Comparison of ENCODE assay signal across 1 cellular context in the genomic region with DNA sequence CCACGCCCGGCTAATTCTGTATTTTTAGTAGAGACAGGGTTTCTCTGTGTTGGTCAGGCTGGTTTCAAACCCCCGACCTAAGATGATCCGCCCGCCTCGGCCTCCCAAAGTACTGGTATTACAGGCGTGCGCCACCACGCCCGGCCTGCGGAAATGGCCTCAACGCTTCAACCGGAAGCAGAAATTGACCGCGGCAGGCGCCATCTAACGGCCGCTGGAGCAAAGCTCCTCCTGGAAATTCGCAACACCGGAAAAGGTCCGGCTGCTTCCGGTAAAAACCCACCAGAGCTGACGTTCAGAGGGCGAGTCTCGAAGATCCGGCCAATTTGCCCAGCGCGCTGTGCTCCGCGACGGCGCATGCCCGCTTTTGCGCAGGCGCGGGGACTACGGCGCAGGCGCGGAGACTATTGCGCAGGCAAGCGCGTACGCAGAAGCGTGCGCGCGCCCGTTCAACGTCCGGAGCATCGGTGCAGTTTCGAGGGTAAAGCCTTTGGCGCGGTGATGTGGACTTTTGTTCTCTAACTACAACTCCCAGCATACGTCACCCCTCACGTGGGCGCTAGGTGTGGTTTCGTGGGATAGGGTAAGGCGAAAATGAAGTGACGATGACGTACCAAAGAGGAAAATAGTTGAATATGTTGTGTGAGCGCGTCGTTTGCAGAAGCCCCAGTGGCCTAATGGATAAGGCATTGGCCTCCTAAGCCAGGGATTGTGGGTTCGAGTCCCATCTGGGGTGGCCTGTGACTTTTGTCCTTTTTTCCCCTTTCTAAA.
TF ChIP-seq lines count a peak whose summit lies in the region.

No MANE protein-coding gene starts in this region.

TF ChIP-seq in HepG2, 621 proteins besides CTCF, POLR2A, EP300 and RAD21 (continued from another document and continues in another):
- TF ChIP-seq, protein P1, sequence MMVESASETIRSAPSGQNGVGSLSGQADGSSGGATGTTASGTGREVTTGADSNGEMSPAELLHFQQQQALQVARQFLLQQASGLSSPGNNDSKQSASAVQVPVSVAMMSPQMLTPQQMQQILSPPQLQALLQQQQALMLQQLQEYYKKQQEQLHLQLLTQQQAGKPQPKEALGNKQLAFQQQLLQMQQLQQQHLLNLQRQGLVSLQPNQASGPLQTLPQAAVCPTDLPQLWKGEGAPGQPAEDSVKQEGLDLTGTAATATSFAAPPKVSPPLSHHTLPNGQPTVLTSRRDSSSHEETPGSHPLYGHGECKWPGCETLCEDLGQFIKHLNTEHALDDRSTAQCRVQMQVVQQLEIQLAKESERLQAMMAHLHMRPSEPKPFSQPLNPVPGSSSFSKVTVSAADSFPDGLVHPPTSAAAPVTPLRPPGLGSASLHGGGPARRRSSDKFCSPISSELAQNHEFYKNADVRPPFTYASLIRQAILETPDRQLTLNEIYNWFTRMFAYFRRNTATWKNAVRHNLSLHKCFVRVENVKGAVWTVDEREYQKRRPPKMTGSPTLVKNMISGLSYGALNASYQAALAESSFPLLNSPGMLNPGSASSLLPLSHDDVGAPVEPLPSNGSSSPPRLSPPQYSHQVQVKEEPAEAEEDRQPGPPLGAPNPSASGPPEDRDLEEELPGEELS (CRISPR knock-in tag; IDR thresholded peaks at IDR 0.05), result peak; percentile 68
- TF ChIP-seq, protein P2, sequence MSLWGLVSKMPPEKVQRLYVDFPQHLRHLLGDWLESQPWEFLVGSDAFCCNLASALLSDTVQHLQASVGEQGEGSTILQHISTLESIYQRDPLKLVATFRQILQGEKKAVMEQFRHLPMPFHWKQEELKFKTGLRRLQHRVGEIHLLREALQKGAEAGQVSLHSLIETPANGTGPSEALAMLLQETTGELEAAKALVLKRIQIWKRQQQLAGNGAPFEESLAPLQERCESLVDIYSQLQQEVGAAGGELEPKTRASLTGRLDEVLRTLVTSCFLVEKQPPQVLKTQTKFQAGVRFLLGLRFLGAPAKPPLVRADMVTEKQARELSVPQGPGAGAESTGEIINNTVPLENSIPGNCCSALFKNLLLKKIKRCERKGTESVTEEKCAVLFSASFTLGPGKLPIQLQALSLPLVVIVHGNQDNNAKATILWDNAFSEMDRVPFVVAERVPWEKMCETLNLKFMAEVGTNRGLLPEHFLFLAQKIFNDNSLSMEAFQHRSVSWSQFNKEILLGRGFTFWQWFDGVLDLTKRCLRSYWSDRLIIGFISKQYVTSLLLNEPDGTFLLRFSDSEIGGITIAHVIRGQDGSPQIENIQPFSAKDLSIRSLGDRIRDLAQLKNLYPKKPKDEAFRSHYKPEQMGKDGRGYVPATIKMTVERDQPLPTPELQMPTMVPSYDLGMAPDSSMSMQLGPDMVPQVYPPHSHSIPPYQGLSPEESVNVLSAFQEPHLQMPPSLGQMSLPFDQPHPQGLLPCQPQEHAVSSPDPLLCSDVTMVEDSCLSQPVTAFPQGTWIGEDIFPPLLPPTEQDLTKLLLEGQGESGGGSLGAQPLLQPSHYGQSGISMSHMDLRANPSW (CRISPR knock-in tag; IDR thresholded peaks at IDR 0.05; ENCODE audit: borderline replicate concordance), result peak; percentile 25; the same call in 1 of the 2 replicates
- TF ChIP-seq PHF21A (CRISPR knock-in tag; IDR thresholded peaks at IDR 0.05) (peak; percentile 93), MTA3 (CRISPR knock-in tag; IDR thresholded peaks at IDR 0.05) (no peak), ZNF788 (CRISPR knock-in tag; IDR thresholded peaks at IDR 0.05; ENCODE audit: borderline replicate concordance) (peak; percentile 91), HOXA9 (CRISPR knock-in tag; IDR thresholded peaks at IDR 0.05; ENCODE audit: borderline replicate concordance) (no peak), CBX5 (CRISPR knock-in tag; IDR thresholded peaks at IDR 0.05; ENCODE audit: borderline replicate concordance) (peak; percentile 72; the same call in 1 of the 2 replicates), ELF4 (CRISPR knock-in tag; IDR thresholded peaks at IDR 0.05; ENCODE audit: borderline replicate concordance) (peak; percentile 95), MYNN (CRISPR knock-in tag; IDR thresholded peaks at IDR 0.05; ENCODE audit: low read depth) (no peak; the same call in 1 of the 2 replicates), STAT5B (CRISPR knock-in tag; IDR thresholded peaks at IDR 0.05) (peak; percentile 81), ZNF552 (CRISPR knock-in tag; IDR thresholded peaks at IDR 0.05; ENCODE audit: borderline replicate concordance) (peak; percentile 44; the same call in 1 of the 2 replicates), KMT2A (CRISPR knock-in tag; IDR thresholded peaks at IDR 0.05) (peak; percentile 39; the same call in 1 of the 2 replicates), RAD51 (IDR thresholded peaks at IDR 0.05; ENCODE audit: borderline replicate concordance) (peak; percentile 82), HCFC1 (IDR thresholded peaks at IDR 0.05; ENCODE audit: low read depth, low read length) (peak; percentile 53), TP53 (CRISPR knock-in tag; conservative IDR thresholded peaks at IDR 0.05) (peak; percentile 67; the same call in 1 of the 2 replicates), MAFF (IDR thresholded peaks at IDR 0.05; ENCODE audit: low read depth, low read length) (no peak), RCOR2 (CRISPR knock-in tag; IDR thresholded peaks at IDR 0.05) (peak; percentile 90), ZNF12 (CRISPR knock-in tag; IDR thresholded peaks at IDR 0.05) (peak; percentile 50; the same call in 1 of the 2 replicates), ZFP41 (CRISPR knock-in tag; IDR thresholded peaks at IDR 0.05; ENCODE audit: borderline replicate concordance) (no peak), AGO1 (IDR thresholded peaks at IDR 0.05; ENCODE audit: low read depth, low read length, poor library complexity, severe bottlenecking) (peak; percentile 62), SAFB2 (CRISPR knock-in tag; IDR thresholded peaks at IDR 0.05; ENCODE audit: borderline replicate concordance, low read depth) (peak; percentile 73; the same call in 1 of the 2 replicates), EZH2 (conservative IDR thresholded peaks at IDR 0.05; ENCODE audit: low read depth, low read length) (no peak), HNRNPL (IDR thresholded peaks at IDR 0.05; ENCODE audit: low read depth, low read length) (no peak), ZKSCAN1 (IDR thresholded peaks at IDR 0.05; ENCODE audit: low read length) (peak; percentile 20; the same call in 1 of the 2 replicates), ZNF563 (CRISPR knock-in tag; IDR thresholded peaks at IDR 0.05) (no peak; the same call in none of the 2 replicates), ZBTB1 (CRISPR knock-in tag; IDR thresholded peaks at IDR 0.05; ENCODE audit: borderline replicate concordance) (no peak)
- TF ChIP-seq, protein P3, sequence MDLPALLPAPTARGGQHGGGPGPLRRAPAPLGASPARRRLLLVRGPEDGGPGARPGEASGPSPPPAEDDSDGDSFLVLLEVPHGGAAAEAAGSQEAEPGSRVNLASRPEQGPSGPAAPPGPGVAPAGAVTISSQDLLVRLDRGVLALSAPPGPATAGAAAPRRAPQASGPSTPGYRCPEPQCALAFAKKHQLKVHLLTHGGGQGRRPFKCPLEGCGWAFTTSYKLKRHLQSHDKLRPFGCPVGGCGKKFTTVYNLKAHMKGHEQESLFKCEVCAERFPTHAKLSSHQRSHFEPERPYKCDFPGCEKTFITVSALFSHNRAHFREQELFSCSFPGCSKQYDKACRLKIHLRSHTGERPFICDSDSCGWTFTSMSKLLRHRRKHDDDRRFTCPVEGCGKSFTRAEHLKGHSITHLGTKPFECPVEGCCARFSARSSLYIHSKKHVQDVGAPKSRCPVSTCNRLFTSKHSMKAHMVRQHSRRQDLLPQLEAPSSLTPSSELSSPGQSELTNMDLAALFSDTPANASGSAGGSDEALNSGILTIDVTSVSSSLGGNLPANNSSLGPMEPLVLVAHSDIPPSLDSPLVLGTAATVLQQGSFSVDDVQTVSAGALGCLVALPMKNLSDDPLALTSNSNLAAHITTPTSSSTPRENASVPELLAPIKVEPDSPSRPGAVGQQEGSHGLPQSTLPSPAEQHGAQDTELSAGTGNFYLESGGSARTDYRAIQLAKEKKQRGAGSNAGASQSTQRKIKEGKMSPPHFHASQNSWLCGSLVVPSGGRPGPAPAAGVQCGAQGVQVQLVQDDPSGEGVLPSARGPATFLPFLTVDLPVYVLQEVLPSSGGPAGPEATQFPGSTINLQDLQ (CRISPR knock-in tag; IDR thresholded peaks at IDR 0.05), result no peak
- TF ChIP-seq, protein P4, sequence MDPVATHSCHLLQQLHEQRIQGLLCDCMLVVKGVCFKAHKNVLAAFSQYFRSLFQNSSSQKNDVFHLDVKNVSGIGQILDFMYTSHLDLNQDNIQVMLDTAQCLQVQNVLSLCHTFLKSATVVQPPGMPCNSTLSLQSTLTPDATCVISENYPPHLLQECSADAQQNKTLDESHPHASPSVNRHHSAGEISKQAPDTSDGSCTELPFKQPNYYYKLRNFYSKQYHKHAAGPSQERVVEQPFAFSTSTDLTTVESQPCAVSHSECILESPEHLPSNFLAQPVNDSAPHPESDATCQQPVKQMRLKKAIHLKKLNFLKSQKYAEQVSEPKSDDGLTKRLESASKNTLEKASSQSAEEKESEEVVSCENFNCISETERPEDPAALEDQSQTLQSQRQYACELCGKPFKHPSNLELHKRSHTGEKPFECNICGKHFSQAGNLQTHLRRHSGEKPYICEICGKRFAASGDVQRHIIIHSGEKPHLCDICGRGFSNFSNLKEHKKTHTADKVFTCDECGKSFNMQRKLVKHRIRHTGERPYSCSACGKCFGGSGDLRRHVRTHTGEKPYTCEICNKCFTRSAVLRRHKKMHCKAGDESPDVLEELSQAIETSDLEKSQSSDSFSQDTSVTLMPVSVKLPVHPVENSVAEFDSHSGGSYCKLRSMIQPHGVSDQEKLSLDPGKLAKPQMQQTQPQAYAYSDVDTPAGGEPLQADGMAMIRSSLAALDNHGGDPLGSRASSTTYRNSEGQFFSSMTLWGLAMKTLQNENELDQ (CRISPR knock-in tag; IDR thresholded peaks at IDR 0.05; ENCODE audit: borderline replicate concordance), result no peak
- TF ChIP-seq, protein P5, sequence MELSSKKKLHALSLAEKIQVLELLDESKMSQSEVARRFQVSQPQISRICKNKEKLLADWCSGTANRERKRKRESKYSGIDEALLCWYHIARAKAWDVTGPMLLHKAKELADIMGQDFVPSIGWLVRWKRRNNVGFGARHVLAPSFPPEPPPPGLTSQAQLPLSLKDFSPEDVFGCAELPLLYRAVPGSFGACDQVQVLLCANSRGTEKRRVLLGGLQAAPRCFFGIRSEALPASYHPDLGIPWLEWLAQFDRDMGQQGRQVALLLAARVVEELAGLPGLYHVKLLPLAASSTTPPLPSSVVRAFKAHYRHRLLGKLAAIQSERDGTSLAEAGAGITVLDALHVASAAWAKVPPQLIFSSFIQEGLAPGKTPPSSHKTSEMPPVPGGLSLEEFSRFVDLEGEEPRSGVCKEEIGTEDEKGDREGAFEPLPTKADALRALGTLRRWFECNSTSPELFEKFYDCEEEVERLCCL (CRISPR knock-in tag; IDR thresholded peaks at IDR 0.05; ENCODE audit: borderline replicate concordance), result peak; percentile 40; the same call in 1 of the 2 replicates
- TF ChIP-seq, protein P6, sequence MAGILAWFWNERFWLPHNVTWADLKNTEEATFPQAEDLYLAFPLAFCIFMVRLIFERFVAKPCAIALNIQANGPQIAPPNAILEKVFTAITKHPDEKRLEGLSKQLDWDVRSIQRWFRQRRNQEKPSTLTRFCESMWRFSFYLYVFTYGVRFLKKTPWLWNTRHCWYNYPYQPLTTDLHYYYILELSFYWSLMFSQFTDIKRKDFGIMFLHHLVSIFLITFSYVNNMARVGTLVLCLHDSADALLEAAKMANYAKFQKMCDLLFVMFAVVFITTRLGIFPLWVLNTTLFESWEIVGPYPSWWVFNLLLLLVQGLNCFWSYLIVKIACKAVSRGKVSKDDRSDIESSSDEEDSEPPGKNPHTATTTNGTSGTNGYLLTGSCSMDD (CRISPR knock-in tag; IDR thresholded peaks at IDR 0.05), result no peak
- TF ChIP-seq, protein P7, sequence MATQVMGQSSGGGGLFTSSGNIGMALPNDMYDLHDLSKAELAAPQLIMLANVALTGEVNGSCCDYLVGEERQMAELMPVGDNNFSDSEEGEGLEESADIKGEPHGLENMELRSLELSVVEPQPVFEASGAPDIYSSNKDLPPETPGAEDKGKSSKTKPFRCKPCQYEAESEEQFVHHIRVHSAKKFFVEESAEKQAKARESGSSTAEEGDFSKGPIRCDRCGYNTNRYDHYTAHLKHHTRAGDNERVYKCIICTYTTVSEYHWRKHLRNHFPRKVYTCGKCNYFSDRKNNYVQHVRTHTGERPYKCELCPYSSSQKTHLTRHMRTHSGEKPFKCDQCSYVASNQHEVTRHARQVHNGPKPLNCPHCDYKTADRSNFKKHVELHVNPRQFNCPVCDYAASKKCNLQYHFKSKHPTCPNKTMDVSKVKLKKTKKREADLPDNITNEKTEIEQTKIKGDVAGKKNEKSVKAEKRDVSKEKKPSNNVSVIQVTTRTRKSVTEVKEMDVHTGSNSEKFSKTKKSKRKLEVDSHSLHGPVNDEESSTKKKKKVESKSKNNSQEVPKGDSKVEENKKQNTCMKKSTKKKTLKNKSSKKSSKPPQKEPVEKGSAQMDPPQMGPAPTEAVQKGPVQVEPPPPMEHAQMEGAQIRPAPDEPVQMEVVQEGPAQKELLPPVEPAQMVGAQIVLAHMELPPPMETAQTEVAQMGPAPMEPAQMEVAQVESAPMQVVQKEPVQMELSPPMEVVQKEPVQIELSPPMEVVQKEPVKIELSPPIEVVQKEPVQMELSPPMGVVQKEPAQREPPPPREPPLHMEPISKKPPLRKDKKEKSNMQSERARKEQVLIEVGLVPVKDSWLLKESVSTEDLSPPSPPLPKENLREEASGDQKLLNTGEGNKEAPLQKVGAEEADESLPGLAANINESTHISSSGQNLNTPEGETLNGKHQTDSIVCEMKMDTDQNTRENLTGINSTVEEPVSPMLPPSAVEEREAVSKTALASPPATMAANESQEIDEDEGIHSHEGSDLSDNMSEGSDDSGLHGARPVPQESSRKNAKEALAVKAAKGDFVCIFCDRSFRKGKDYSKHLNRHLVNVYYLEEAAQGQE (IDR thresholded peaks at IDR 0.05; ENCODE audit: borderline replicate concordance in 1 of 2, low read depth in 1 of 2, low read length in 2 of 2), result peak in 1 of 2 experiments; percentile 10; a peak in 1 of 4 replicates
- TF ChIP-seq, protein P8, sequence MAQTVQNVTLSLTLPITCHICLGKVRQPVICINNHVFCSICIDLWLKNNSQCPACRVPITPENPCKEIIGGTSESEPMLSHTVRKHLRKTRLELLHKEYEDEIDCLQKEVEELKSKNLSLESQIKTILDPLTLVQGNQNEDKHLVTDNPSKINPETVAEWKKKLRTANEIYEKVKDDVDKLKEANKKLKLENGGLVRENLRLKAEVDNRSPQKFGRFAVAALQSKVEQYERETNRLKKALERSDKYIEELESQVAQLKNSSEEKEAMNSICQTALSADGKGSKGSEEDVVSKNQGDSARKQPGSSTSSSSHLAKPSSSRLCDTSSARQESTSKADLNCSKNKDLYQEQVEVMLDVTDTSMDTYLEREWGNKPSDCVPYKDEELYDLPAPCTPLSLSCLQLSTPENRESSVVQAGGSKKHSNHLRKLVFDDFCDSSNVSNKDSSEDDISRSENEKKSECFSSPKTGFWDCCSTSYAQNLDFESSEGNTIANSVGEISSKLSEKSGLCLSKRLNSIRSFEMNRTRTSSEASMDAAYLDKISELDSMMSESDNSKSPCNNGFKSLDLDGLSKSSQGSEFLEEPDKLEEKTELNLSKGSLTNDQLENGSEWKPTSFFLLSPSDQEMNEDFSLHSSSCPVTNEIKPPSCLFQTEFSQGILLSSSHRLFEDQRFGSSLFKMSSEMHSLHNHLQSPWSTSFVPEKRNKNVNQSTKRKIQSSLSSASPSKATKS (CRISPR knock-in tag; IDR thresholded peaks at IDR 0.05), result no peak
